1 cellular context compared by ENCODE assay signal in genomic region chrX:17642891-17643290, GRCh38.
TF ChIP-seq lines count a peak whose summit lies in the region.

No MANE protein-coding gene starts in this region.

TF ChIP-seq in GM23338, 12 proteins besides CTCF, POLR2A, EP300 and RAD21 (continued from another document):
- no peak for TF ChIP-seq ZNF462 (CRISPR knock-in tag; IDR thresholded peaks at IDR 0.05)
- no peak for TF ChIP-seq REST (IDR thresholded peaks at IDR 0.05; ENCODE audit: unreplicated experiment)
